Comparison of ENCODE assay signal across 9 cellular contexts in genomic region chr14:34051966-34052657, GRCh38.
A peak's percentile ranks its signal among the peaks of the same experiment; 100 is the strongest.
DNase-seq lines count a peak whose midpoint lies in the region; ATAC-seq and TF ChIP-seq lines count a peak whose summit lies in the region.
"Had no signal": no experiment of that assay in that cellular context is flagged by ENCODE, and none has a peak within 500 bp of the region (broad histone marks: within the 10 kb centered on the region; RNA-seq: fewer than 3 reads in every experiment).

No MANE protein-coding gene starts in this region.

- peak; percentile 68 for ATAC-seq in HG02588 (IDR thresholded peaks at IDR 0.05; ENCODE audit: unreplicated experiment)

- TF ChIP-seq CTCF in PC-9 (conservative IDR thresholded peaks at IDR 0.05) (no peak), hepatocyte (IDR thresholded peaks at IDR 0.05; ENCODE audit: poor library complexity) (no peak), suprapubic skin (IDR thresholded peaks at IDR 0.05) (no peak), spleen (IDR thresholded peaks at IDR 0.05 in 8 of 11, conservative IDR thresholded peaks at IDR 0.05 in 3 of 11) (no peak)

- TF ChIP-seq POLR2A in suprapubic skin (IDR thresholded peaks at IDR 0.05) = no peak
- TF ChIP-seq POLR2A in spleen (IDR thresholded peaks at IDR 0.05) = no peak

- H3K27me3 ChIP-seq in PC-9 (ENCODE audit: insufficient read depth, low read depth) (no peaks in the 10 kb centered on the region), hepatocyte (no peaks in the 10 kb centered on the region), suprapubic skin (no peaks in the 10 kb centered on the region), spleen (replicated peaks in 1 of 7) (no peaks in the 10 kb centered on the region)
- H3K27me3 ChIP-seq: right lobe of liver had no signal

- no peaks in the 10 kb centered on the region for H3K36me3 ChIP-seq in PC-9 (ENCODE audit: low read depth)
- no peaks in the 10 kb centered on the region for H3K36me3 ChIP-seq in hepatocyte (replicated peaks; ENCODE audit: insufficient read depth, low read depth)
- H3K36me3 ChIP-seq in suprapubic skin = no peaks in the 10 kb centered on the region
- H3K36me3 ChIP-seq in spleen = no peaks in the 10 kb centered on the region
- H3K36me3 ChIP-seq: right lobe of liver had no signal

- BruUV-seq in PC-9 (replicated peaks; lab: Mats Ljungman, UMichigan) = no TSS peak

- H3K4me2 ChIP-seq in PC-9 (peak overlapping the region; percentile 10; the same call in 1 of the 2 replicates), hepatocyte (no peak overlapping the region)

- no peaks in the 10 kb centered on the region for H3K9me3 ChIP-seq in PC-9 (ENCODE audit: insufficient read depth, low read depth)
- H3K9me3 ChIP-seq in hepatocyte (ENCODE audit: low read depth) = no peaks in the 10 kb centered on the region
- no peaks in the 10 kb centered on the region for H3K9me3 ChIP-seq in suprapubic skin
- no peaks in the 10 kb centered on the region for H3K9me3 ChIP-seq in spleen
- H3K9me3 ChIP-seq: right lobe of liver had no signal

- H3K27ac ChIP-seq in PC-9 (peak overlapping the region; percentile 27; the same call in 1 of the 2 replicates), hepatocyte (peak overlapping the region; percentile 64), suprapubic skin (no peak overlapping the region), spleen (peak overlapping the region in 1 of 8 donors; percentile 78)
- H3K27ac ChIP-seq: right lobe of liver had no signal

- H4K20me1 ChIP-seq in PC-9 (ENCODE audit: insufficient read depth) (no peaks in the 10 kb centered on the region), hepatocyte (ENCODE audit: insufficient read depth, poor library complexity, severe bottlenecking) (no peaks in the 10 kb centered on the region)

- CTCF ChIA-PET in PC-9 (lab: Charles Lee) = interaction anchor here (0.6 to 1.4 kb wide), 3 partner anchors 11 to 203 kb away, joined by 3 to 5 read pairs (median 4); no protein-coding TSS in a partner anchor
- CTCF ChIA-PET in HEK293T (lab: Yijun Ruan, JAX) = interaction anchor here (1.0 to 1.2 kb wide), 2 partner anchors 9 to 271 kb away, joined by 3 read pairs; no protein-coding TSS in a partner anchor

- POLR2A ChIA-PET in PC-9 (lab: Charles Lee; ENCODE audit: unreplicated experiment) = interaction anchor here (0.6 to 0.7 kb wide), 5 partner anchors 8 to 1774 kb away, joined by 3 to 6 read pairs (median 3); no protein-coding TSS in a partner anchor
- POLR2A ChIA-PET in HEK293T (lab: Yijun Ruan, JAX) = interaction anchor here (1.4 kb wide), 1 partner anchor 8 kb away, joined by 8 read pairs; no protein-coding TSS in a partner anchor

- no peak overlapping the region for H3K4me3 ChIP-seq in PC-9
- H3K4me3 ChIP-seq in hepatocyte = no peak overlapping the region
- no peak overlapping the region for H3K4me3 ChIP-seq in suprapubic skin
- no peak overlapping the region for H3K4me3 ChIP-seq in spleen
- H3K4me3 ChIP-seq: right lobe of liver had no signal

- TF ChIP-seq EP300 in suprapubic skin (IDR thresholded peaks at IDR 0.05) = no peak

- peak; percentile 33 for DNase-seq in ELF-1 (ENCODE audit: low read depth, low spot score)
- peak in 1 of 2 experiments; percentile 70 for DNase-seq in PC-9
- DNase-seq in hepatocyte (ENCODE audit: low spot score) = peak; percentile 79
- DNase-seq in suprapubic skin (ENCODE audit: low spot score in 2 of 2) = no peak
- no peak for DNase-seq in spleen
- no peak for DNase-seq in HEK293T (ENCODE audit: extremely low spot score)
- DNase-seq in NCI-H2227 treated with DMSO at 0.1 percent for 48 hours (lab: John Stamatoyannopoulos, UW) = no peak
- DNase-seq: right lobe of liver had no signal

- intact Hi-C loops in PC-9 (cut with micrococcal nuclease; ENCODE audit: unreplicated experiment) (loop anchor here (5.0 kb wide), 2 partner anchors 55 to 205 kb away; no protein-coding TSS in a partner anchor), spleen (cut with DNase I; ENCODE audit: low total_unique reads) (no loop called here)

- H2AFZ ChIP-seq in PC-9 (no peak overlapping the region), hepatocyte (no peak overlapping the region)

- no peaks in the 10 kb centered on the region for H3K79me2 ChIP-seq in PC-9 (ENCODE audit: low read depth)
- H3K79me2 ChIP-seq in hepatocyte = no peaks in the 10 kb centered on the region

- H3K9me2 ChIP-seq in PC-9 (ENCODE audit: insufficient read depth) = no peaks in the 10 kb centered on the region
- H3K9me2 ChIP-seq in hepatocyte (replicated peaks; ENCODE audit: insufficient read depth) = no peaks in the 10 kb centered on the region

- WGBS in hepatocyte (ENCODE audit: low lambda C conversion rate, missing lambda C conversion rate) = 70% methylated on average over 5 of the region's 5 CpGs
- WGBS in suprapubic skin = 67% methylated on average over 5 of the region's 5 CpGs
- 72 to 80% (median 75%) methylated on average over 5 of the region's 5 CpGs for WGBS in spleen, 5 donors

- H3F3A ChIP-seq in PC-9 (ENCODE audit: insufficient read depth, low read depth) = peaks cover 23% of the 10 kb centered on the region

- H3K4me1 ChIP-seq in PC-9 (replicated peaks; ENCODE audit: insufficient read depth) (peaks cover 24% of the 10 kb centered on the region), hepatocyte (ENCODE audit: insufficient read depth) (peaks cover 3% of the 10 kb centered on the region), suprapubic skin (peaks cover 13% of the 10 kb centered on the region), spleen (peaks cover 4 to 21% (median 10%) of the 10 kb centered on the region in 6 donors)
- H3K4me1 ChIP-seq: right lobe of liver had no signal

TF ChIP-seq in HEK293T, 16 proteins besides CTCF, POLR2A, EP300 and RAD21:
- TF ChIP-seq BHLHE40 (IDR thresholded peaks at IDR 0.05; ENCODE audit: borderline replicate concordance) (no peak), NFRKB (IDR thresholded peaks at IDR 0.05) (no peak), LEF1 (IDR thresholded peaks at IDR 0.05; ENCODE audit: borderline replicate concordance) (no peak), HDGF (IDR thresholded peaks at IDR 0.05; ENCODE audit: borderline replicate concordance) (no peak), TARDBP (IDR thresholded peaks at IDR 0.05) (no peak), ZNF384 (IDR thresholded peaks at IDR 0.05) (no peak), CTBP1 (IDR thresholded peaks at IDR 0.05; ENCODE audit: borderline replicate concordance) (no peak), SP1 (IDR thresholded peaks at IDR 0.05) (no peak), ARNT (IDR thresholded peaks at IDR 0.05) (no peak), FOXA1 (IDR thresholded peaks at IDR 0.05) (no peak), L3MBTL2 (conservative IDR thresholded peaks at IDR 0.05) (no peak), PKNOX1 (IDR thresholded peaks at IDR 0.05) (no peak), FOXK2 (IDR thresholded peaks at IDR 0.05) (no peak), SUZ12 (IDR thresholded peaks at IDR 0.05) (no peak), ELF4 (IDR thresholded peaks at IDR 0.05) (no peak)

Comparison
In these comparisons a context has a peak if more than half of its experiments do, and no peak if none do; other contexts are left out.
1. DNase-seq: peak in ELF-1 (single experiment) and hepatocyte (single experiment); none in suprapubic skin (0 of 2), spleen (single experiment), HEK293T (single experiment) and NCI-H2227 treated with DMSO at 0.1 percent for 48 hours (single experiment).